ENCODE assay signal across 11 cellular contexts in genomic region chr2:61328707-61329251, GRCh38.
DNase-seq lines count a peak whose midpoint lies in the region; ATAC-seq and TF ChIP-seq lines count a peak whose summit lies in the region.
"Had no signal": no experiment of that assay in that cellular context is flagged by ENCODE, and none has a peak within 500 bp of the region (broad histone marks: within the 10 kb centered on the region; RNA-seq: fewer than 3 reads in every experiment).

No MANE protein-coding gene starts in this region.

- peaks cover 7% of the 10 kb centered on the region; the same call in 1 of the 2 replicates for H4K20me1 ChIP-seq in GM23338 (replicated peaks; ENCODE audit: insufficient read depth)

- no CpG with 5 or more reads among the region's 11 CpGs for WGBS in neuronal stem cell (ENCODE audit: extremely low coverage in 2 of 2, insufficient read length in 2 of 2, insufficient replicate concordance in 1 of 2), 2 donors

- H2BK12ac ChIP-seq in neuronal stem cell (ENCODE audit: low read length) = no peak overlapping the region

- H3K18ac ChIP-seq in neuronal stem cell (ENCODE audit: low read length) = no peak overlapping the region

- H3K79me2 ChIP-seq in GM23338 (replicated peaks; ENCODE audit: insufficient read depth) = no peaks in the 10 kb centered on the region; the same call in 1 of the 2 replicates

- H3K14ac ChIP-seq in neuronal stem cell (ENCODE audit: low read length) = no peak overlapping the region

- H2BK15ac ChIP-seq in neuronal stem cell (ENCODE audit: low read length) = no peak overlapping the region

- H3K9me3 Mint-ChIP-seq in CD4-positive, CD25-positive, alpha-beta regulatory T cell = no peaks in the 10 kb centered on the region
- H3K9me3 Mint-ChIP-seq in GM23338 = no peaks in the 10 kb centered on the region

- peaks cover 37% of the 10 kb centered on the region for H3K36me3 Mint-ChIP-seq in CD4-positive, CD25-positive, alpha-beta regulatory T cell
- H3K36me3 Mint-ChIP-seq in GM23338 (ENCODE audit: low read depth) = peaks cover 17% of the 10 kb centered on the region; the same call in 2 of the 3 replicates

- H3K27ac Mint-ChIP-seq in CD4-positive, CD25-positive, alpha-beta regulatory T cell = peak overlapping the region in 2 of 3 donors; percentile 36 to 79
- no peak overlapping the region for H3K27ac Mint-ChIP-seq in GM23338

- H3K27ac ChIP-seq in CD4-positive, CD25-positive, alpha-beta regulatory T cell (ENCODE audit: insufficient read depth, low read length, poor library complexity, severe bottlenecking) = no peak overlapping the region
- H3K27ac ChIP-seq in neuronal stem cell (replicated peaks; ENCODE audit: low read length) = no peak overlapping the region
- no peak overlapping the region for H3K27ac ChIP-seq in GM23338 (ENCODE audit: low read depth)

- no peak overlapping the region for H2BK120ac ChIP-seq in neuronal stem cell (ENCODE audit: low read depth, low read length)

- ATAC-seq in CD4-positive, CD25-positive, alpha-beta regulatory T cell (ENCODE audit: low read depth in 2 of 2) = peak in 1 of 2 donors; percentile 39
- no peak for ATAC-seq in GM21786 (IDR thresholded peaks at IDR 0.05; ENCODE audit: unreplicated experiment)
- ATAC-seq in GM23338 = no peak

- H3K9me2 ChIP-seq in GM23338 (ENCODE audit: insufficient read depth) = no peaks in the 10 kb centered on the region

- TF ChIP-seq CTCF in GM20000 (IDR thresholded peaks at IDR 0.05; ENCODE audit: extremely low read depth, missing control alignments) (no peak), GM23338 (conservative IDR thresholded peaks at IDR 0.05; ENCODE audit: low read depth in 2 of 2) (no peak)

- no peak overlapping the region for H4K8ac ChIP-seq in neuronal stem cell (ENCODE audit: low read depth, low read length)

- no peaks in the 10 kb centered on the region for H3K79me1 ChIP-seq in neuronal stem cell (ENCODE audit: low read depth, low read length)

- H3K4ac ChIP-seq in neuronal stem cell (ENCODE audit: low read length) = no peak overlapping the region

- H3K4me3 ChIP-seq in CD4-positive, CD25-positive, alpha-beta regulatory T cell (ENCODE audit: low read depth, low read length) = no peak overlapping the region
- no peak overlapping the region for H3K4me3 ChIP-seq in neuronal stem cell (ENCODE audit: low read length in 2 of 2)
- no peak overlapping the region for H3K4me3 ChIP-seq in GM23338

- H2AK5ac ChIP-seq in neuronal stem cell (ENCODE audit: low read depth, low read length) = no peak overlapping the region

- H3K4me1 Mint-ChIP-seq in CD4-positive, CD25-positive, alpha-beta regulatory T cell = peaks cover 15 to 40% (median 23%) of the 10 kb centered on the region in 4 donors
- H3K4me1 Mint-ChIP-seq in GM23338 = peaks cover 9% of the 10 kb centered on the region; the same call in 2 of the 3 replicates

- H3K27me3 ChIP-seq in CD4-positive, CD25-positive, alpha-beta regulatory T cell (ENCODE audit: control insufficient read depth, insufficient read depth, low read length) = no peaks in the 10 kb centered on the region
- H3K27me3 ChIP-seq in neuronal stem cell (ENCODE audit: control insufficient read depth in 3 of 3, insufficient read depth in 3 of 3, low read depth in 1 of 3, low read length in 3 of 3) (no peaks in the 10 kb centered on the region), GM23338 (ENCODE audit: insufficient read depth) (no peaks in the 10 kb centered on the region)

- H3K23ac ChIP-seq in neuronal stem cell (ENCODE audit: low read depth, low read length, poor library complexity) = no peak overlapping the region

- H2AFZ ChIP-seq in neuronal stem cell (ENCODE audit: low read length) (no peak overlapping the region), GM23338 (no peak overlapping the region)

- H3K9me3 ChIP-seq in CD4-positive, CD25-positive, alpha-beta regulatory T cell (ENCODE audit: control insufficient read depth in 2 of 2, low read length in 2 of 2) = no peaks in the 10 kb centered on the region
- H3K9me3 ChIP-seq in neuronal stem cell (replicated peaks in 1 of 2; ENCODE audit: control insufficient read depth in 2 of 2, insufficient read depth in 1 of 2, low read depth in 1 of 2, low read length in 2 of 2) = no peaks in the 10 kb centered on the region

- no peak overlapping the region for H3K9ac ChIP-seq in neuronal stem cell (ENCODE audit: low read depth, low read length, poor library complexity)

- peak in 1 of 3 donors; percentile 55 for DNase-seq in CD4-positive, CD25-positive, alpha-beta regulatory T cell
- DNase-seq in GM20000 (ENCODE audit: low spot score) = peak; percentile 4
- DNase-seq in SIG-M5 treated with dmso at 0.1 percent for 504 hours (lab: John Stamatoyannopoulos, UW; ENCODE audit: unreplicated experiment) = peak; percentile 26
- peak; percentile 19 for DNase-seq in left kidney (ENCODE audit: low read depth, low spot score)
- DNase-seq in neuronal stem cell (ENCODE audit: low spot score) = no peak
- DNase-seq in Ammon's horn (ENCODE audit: low spot score) = no peak
- no peak for DNase-seq in GM23338 (ENCODE audit: low spot score)
- DNase-seq: activated CD4-positive, CD25-positive, alpha-beta regulatory T cell; NCI-H748 treated with DMSO at 0.1 percent for 48 hours; retina had no signal

- H3K4me3 Mint-ChIP-seq in CD4-positive, CD25-positive, alpha-beta regulatory T cell = peak overlapping the region in 1 of 4 donors; percentile 62
- no peak overlapping the region for H3K4me3 Mint-ChIP-seq in GM23338

- H3K4me2 ChIP-seq in neuronal stem cell (ENCODE audit: insufficient read depth, low read length, poor library complexity, severe bottlenecking) (no peak overlapping the region), GM23338 (no peak overlapping the region)

- no peaks in the 10 kb centered on the region for H3K27me3 Mint-ChIP-seq in CD4-positive, CD25-positive, alpha-beta regulatory T cell
- no peaks in the 10 kb centered on the region for H3K27me3 Mint-ChIP-seq in GM23338 (ENCODE audit: insufficient read depth, low read depth, poor library complexity)

- peaks cover 37% of the 10 kb centered on the region for H3K36me3 ChIP-seq in CD4-positive, CD25-positive, alpha-beta regulatory T cell (ENCODE audit: control insufficient read depth, insufficient read depth, low read length)
- H3K36me3 ChIP-seq in neuronal stem cell (replicated peaks in 1 of 2; ENCODE audit: control insufficient read depth in 2 of 2, insufficient read depth in 2 of 2, low read length in 2 of 2) = peaks cover 2 to 82% of the 10 kb centered on the region in 2 donors
- H3K36me3 ChIP-seq in GM23338 (ENCODE audit: insufficient read depth) = peaks cover 8% of the 10 kb centered on the region; the same call in 1 of the 2 replicates

- H3F3A ChIP-seq in GM23338 (replicated peaks; ENCODE audit: low read depth) = no peaks in the 10 kb centered on the region

- no peak overlapping the region for H4K91ac ChIP-seq in neuronal stem cell (ENCODE audit: low read depth, low read length, poor library complexity)

- H3K4me1 ChIP-seq in CD4-positive, CD25-positive, alpha-beta regulatory T cell (ENCODE audit: control insufficient read depth, insufficient read depth, low read length, poor library complexity, severe bottlenecking) = peaks cover 12% of the 10 kb centered on the region
- H3K4me1 ChIP-seq in neuronal stem cell (ENCODE audit: control insufficient read depth in 2 of 2, insufficient read depth in 1 of 2, low read depth in 1 of 2, low read length in 2 of 2) (no peaks in the 10 kb centered on the region), GM23338 (ENCODE audit: insufficient read depth) (no peaks in the 10 kb centered on the region; the same call in 1 of the 2 replicates)

- H2BK5ac ChIP-seq in neuronal stem cell (ENCODE audit: low read length) = no peak overlapping the region

TF ChIP-seq in GM23338, 12 proteins besides CTCF, POLR2A, EP300 and RAD21 (continues in another document):
- no peak for TF ChIP-seq NANOG (IDR thresholded peaks at IDR 0.05; ENCODE audit: borderline replicate concordance)

Comparison
In these comparisons a context has a peak if more than half of its experiments do, and no peak if none do; other contexts are left out.
1. DNase-seq: peak in GM20000 (single experiment), SIG-M5 treated with dmso at 0.1 percent for 504 hours (single experiment) and left kidney (single experiment); none in neuronal stem cell (single experiment), Ammon's horn (single experiment) and GM23338 (single experiment).